ENCODE assay signal across 29 cellular contexts in genomic region chr6:10743514-10743913, GRCh38. TPM values are rescaled to one million over a fixed set of nuclear protein-coding genes. Genes with fewer than 3 reads are reported as not detected.
"Had no signal": no experiment of that assay in that cellular context is flagged by ENCODE, and none has a peak within 500 bp of the region (broad histone marks: within the 10 kb centered on the region; RNA-seq: fewer than 3 reads in every experiment).

No MANE protein-coding gene starts in this region.

- H3K4me1 ChIP-seq: prostate gland had no signal

- H3K27ac ChIP-seq: left lung, lower lobe of right lung, pancreas, prostate gland, spleen, suprapubic skin, thoracic aorta, tibial artery, upper lobe of right lung had no signal

- H3K27me3 Mint-ChIP-seq: naive B cell; stimulated activated naive CD8-positive, alpha-beta T cell treated with anti-CD3 and anti-CD28 coated beads, Interleukin-15, Interleukin-2, amounts not matched to agents 100 ng/mL and 50 ng/mL, for 24 hours had no signal

- H3K36me3 Mint-ChIP-seq: immature natural killer cell, natural killer cell had no signal

- H3K9me3 ChIP-seq: left lung, lower lobe of right lung, pancreas, prostate gland, suprapubic skin, thoracic aorta, tibial artery, upper lobe of right lung had no signal

- H3K36me3 ChIP-seq: pancreas, prostate gland, suprapubic skin, thoracic aorta, upper lobe of right lung had no signal

- H3K4me3 Mint-ChIP-seq: immature natural killer cell; natural killer cell; nephron progenitor cell; stimulated activated effector memory CD8-positive, alpha-beta T cell treated with anti-CD3 and anti-CD28 coated beads, Interleukin-12 subunit alpha, Interleukin-12 subunit beta, amount 100 ng/mL, for 72 hours; stimulated activated naive CD8-positive, alpha-beta T cell treated with anti-CD3 and anti-CD28 coated beads, Interleukin-15, Interleukin-2, amounts not matched to agents 100 ng/mL and 50 ng/mL, for 24 hours had no signal

- H3K9me3 Mint-ChIP-seq: immature natural killer cell; naive B cell; natural killer cell; nephron progenitor cell; stimulated activated effector memory CD8-positive, alpha-beta T cell treated with anti-CD3 and anti-CD28 coated beads, Interleukin-12 subunit alpha, Interleukin-12 subunit beta, amount 100 ng/mL, for 72 hours; stimulated activated naive CD8-positive, alpha-beta T cell treated with anti-CD3 and anti-CD28 coated beads, Interleukin-15, Interleukin-2, amounts not matched to agents 100 ng/mL and 50 ng/mL, for 24 hours had no signal

- H3K27me3 ChIP-seq: left lung, pancreas, spleen, suprapubic skin, tibial artery, upper lobe of right lung had no signal

- H3K4me3 ChIP-seq: left lung, lower lobe of right lung, pancreas, prostate gland, spleen, suprapubic skin, thoracic aorta, tibial artery, upper lobe of right lung had no signal

- DNase-seq: hypothalamus; immature natural killer cell; kidney; left colon; left lung; lower lobe of right lung; mammary epithelial cell; mesenchymal stem cell; naive B cell; natural killer cell; nephron progenitor cell; pancreas; retina; right cardiac atrium; small intestine; spleen; stimulated activated CD4-positive, alpha-beta T cell treated with anti-CD3 and anti-CD28 coated beads, Interleukin-4, amount 100 ng/mL, for 24 hours; stimulated activated naive CD4-positive, alpha-beta T cell; tibial artery; trophoblast cell; upper lobe of right lung had no signal

- H3K27ac Mint-ChIP-seq: immature natural killer cell; naive B cell; natural killer cell; nephron progenitor cell; stimulated activated effector memory CD8-positive, alpha-beta T cell treated with anti-CD3 and anti-CD28 coated beads, Interleukin-12 subunit alpha, Interleukin-12 subunit beta, amount 100 ng/mL, for 72 hours; stimulated activated naive CD8-positive, alpha-beta T cell treated with anti-CD3 and anti-CD28 coated beads, Interleukin-15, Interleukin-2, amounts not matched to agents 100 ng/mL and 50 ng/mL, for 24 hours had no signal

- ATAC-seq: left colon; left lung; lower lobe of right lung; natural killer cell; pancreas; right cardiac atrium; sciatic nerve; stimulated activated effector memory CD8-positive, alpha-beta T cell treated with anti-CD3 and anti-CD28 coated beads, Interleukin-12 subunit alpha, Interleukin-12 subunit beta, amount 100 ng/mL, for 72 hours; upper lobe of right lung had no signal

RNA-seq across cellular contexts. Expression of gene C6orf52, which starts 49.1 kb away (rescaled TPM):
- total RNA-seq: mononuclear cell, omental fat pad, suprapubic skin, thoracic aorta, upper lobe of right lung had no signal
